ENCODE assay signal across 20 cellular contexts in the genomic region with DNA sequence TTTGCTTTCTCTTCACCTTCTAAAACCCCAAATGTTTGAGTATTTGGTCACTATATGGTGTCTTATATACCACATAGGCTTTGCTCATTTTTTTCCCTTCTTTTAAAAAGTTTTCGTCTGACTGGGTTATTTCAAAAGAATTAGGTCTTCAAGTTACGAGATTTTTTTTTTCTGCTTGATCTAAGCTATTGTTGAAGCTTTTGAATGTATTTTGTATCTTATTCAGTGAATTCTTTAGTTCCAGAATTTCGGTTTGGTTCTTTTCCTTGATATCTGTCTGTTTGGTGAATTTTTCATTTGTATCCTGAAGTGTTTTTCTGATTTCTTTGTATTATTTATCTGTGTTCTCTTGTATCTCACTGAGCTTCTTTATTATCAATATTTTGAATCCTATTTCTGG.
A peak's percentile ranks its signal among the peaks of the same experiment; 100 is the strongest.
DNase-seq lines count a peak whose midpoint lies in the region; ATAC-seq, FAIRE-seq and TF ChIP-seq lines count a peak whose summit lies in the region.
"Had no signal": no experiment of that assay in that cellular context is flagged by ENCODE, and none has a peak within 500 bp of the region (broad histone marks: within the 10 kb centered on the region; RNA-seq: fewer than 3 reads in every experiment).

No MANE protein-coding gene starts in this region.

- H3K36me3 Mint-ChIP-seq in WTC11, result peaks cover 11% of the 10 kb centered on the region

- H3K36me3 ChIP-seq in HEK293 (ENCODE audit: control insufficient read depth in 2 of 2, insufficient read depth in 1 of 2, low read length in 2 of 2), result no peaks in the 10 kb centered on the region

- POLR2A ChIA-PET in HEK293 (lab: Yijun Ruan, JAX), result no interaction called here
- POLR2A ChIA-PET in WTC11 (lab: Charles Lee), result no interaction called here

- no peaks in the 10 kb centered on the region for H3K9me3 ChIP-seq in HEK293 (ENCODE audit: control insufficient read depth, insufficient read depth, low read depth, low read length)

- H3K4me1 ChIP-seq in HEK293 (ENCODE audit: control insufficient read depth, insufficient read depth, low read length), result no peaks in the 10 kb centered on the region

- H3K4me3 ChIP-seq in HEK293 (ENCODE audit: low read depth, low read length), result no peak overlapping the region
- H3K4me3 ChIP-seq: GM12878, GM23248 had no signal

- peak; percentile 5 for FAIRE-seq in colon (lab: Jason Lieb, UNC)
- FAIRE-seq: GM12878, GM19239, H1 had no signal

- DNase-seq in KBM-7 (peak; percentile 13), OCI-M1 (lab: John Stamatoyannopoulos, UW) (peak; percentile 14), cerebellar nuclear complex (lab: John Stamatoyannopoulos, UW) (no peak), WTC11 (ENCODE audit: low spot score) (no peak), NCI-H146 (lab: John Stamatoyannopoulos, UW) (no peak)
- DNase-seq: C1 segment of cervical spinal cord; Calu3; CD4-positive, alpha-beta memory T cell; COR-L47; DMS79; EL; GDM1; GM23248; H7; HCEC 1CT had no signal

- TF ChIP-seq CTCF in HEK293 (tag by site-specific recombination; IDR thresholded peaks at IDR 0.05), result no peak
- TF ChIP-seq CTCF in WTC11 (IDR thresholded peaks at IDR 0.05), result no peak

- no peaks in the 10 kb centered on the region for H3K4me1 Mint-ChIP-seq in WTC11
- H3K4me1 Mint-ChIP-seq: CD4-positive, alpha-beta memory T cell had no signal

- peaks cover 20% of the 10 kb centered on the region for H3K9me3 Mint-ChIP-seq in WTC11

- no peaks in the 10 kb centered on the region for H3K27me3 Mint-ChIP-seq in WTC11 (ENCODE audit: low read depth)

- H3K27ac Mint-ChIP-seq in WTC11, result no peak overlapping the region

- CTCF ChIA-PET in HEK293 (lab: Yijun Ruan, JAX), result no interaction called here
- CTCF ChIA-PET in WTC11 (lab: Charles Lee), result no interaction called here

- H3K27ac ChIP-seq in HEK293 (ENCODE audit: extremely low read depth, low read depth, low read length), result no peak overlapping the region
- H3K27ac ChIP-seq: GM23248 had no signal

- no peak overlapping the region for H3K4me3 Mint-ChIP-seq in WTC11
- H3K4me3 Mint-ChIP-seq: CD4-positive, alpha-beta memory T cell had no signal

- no peak for ATAC-seq in WTC11
- ATAC-seq: GM12878 had no signal

- in situ Hi-C loops in KBM-7 (cut with MboI; ENCODE audit: low pct_unique_long_range_greater_than_20kb, low sequenced_read_pairs), result no loop called here

TF ChIP-seq in HEK293, 187 proteins besides CTCF, POLR2A, EP300 and RAD21 (continues in another document):
- TF ChIP-seq, protein P1, sequence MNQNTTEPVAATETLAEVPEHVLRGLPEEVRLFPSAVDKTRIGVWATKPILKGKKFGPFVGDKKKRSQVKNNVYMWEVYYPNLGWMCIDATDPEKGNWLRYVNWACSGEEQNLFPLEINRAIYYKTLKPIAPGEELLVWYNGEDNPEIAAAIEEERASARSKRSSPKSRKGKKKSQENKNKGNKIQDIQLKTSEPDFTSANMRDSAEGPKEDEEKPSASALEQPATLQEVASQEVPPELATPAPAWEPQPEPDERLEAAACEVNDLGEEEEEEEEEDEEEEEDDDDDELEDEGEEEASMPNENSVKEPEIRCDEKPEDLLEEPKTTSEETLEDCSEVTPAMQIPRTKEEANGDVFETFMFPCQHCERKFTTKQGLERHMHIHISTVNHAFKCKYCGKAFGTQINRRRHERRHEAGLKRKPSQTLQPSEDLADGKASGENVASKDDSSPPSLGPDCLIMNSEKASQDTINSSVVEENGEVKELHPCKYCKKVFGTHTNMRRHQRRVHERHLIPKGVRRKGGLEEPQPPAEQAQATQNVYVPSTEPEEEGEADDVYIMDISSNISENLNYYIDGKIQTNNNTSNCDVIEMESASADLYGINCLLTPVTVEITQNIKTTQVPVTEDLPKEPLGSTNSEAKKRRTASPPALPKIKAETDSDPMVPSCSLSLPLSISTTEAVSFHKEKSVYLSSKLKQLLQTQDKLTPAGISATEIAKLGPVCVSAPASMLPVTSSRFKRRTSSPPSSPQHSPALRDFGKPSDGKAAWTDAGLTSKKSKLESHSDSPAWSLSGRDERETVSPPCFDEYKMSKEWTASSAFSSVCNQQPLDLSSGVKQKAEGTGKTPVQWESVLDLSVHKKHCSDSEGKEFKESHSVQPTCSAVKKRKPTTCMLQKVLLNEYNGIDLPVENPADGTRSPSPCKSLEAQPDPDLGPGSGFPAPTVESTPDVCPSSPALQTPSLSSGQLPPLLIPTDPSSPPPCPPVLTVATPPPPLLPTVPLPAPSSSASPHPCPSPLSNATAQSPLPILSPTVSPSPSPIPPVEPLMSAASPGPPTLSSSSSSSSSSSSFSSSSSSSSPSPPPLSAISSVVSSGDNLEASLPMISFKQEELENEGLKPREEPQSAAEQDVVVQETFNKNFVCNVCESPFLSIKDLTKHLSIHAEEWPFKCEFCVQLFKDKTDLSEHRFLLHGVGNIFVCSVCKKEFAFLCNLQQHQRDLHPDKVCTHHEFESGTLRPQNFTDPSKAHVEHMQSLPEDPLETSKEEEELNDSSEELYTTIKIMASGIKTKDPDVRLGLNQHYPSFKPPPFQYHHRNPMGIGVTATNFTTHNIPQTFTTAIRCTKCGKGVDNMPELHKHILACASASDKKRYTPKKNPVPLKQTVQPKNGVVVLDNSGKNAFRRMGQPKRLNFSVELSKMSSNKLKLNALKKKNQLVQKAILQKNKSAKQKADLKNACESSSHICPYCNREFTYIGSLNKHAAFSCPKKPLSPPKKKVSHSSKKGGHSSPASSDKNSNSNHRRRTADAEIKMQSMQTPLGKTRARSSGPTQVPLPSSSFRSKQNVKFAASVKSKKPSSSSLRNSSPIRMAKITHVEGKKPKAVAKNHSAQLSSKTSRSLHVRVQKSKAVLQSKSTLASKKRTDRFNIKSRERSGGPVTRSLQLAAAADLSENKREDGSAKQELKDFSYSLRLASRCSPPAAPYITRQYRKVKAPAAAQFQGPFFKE (tag by site-specific recombination; IDR thresholded peaks at IDR 0.05; ENCODE audit: borderline replicate concordance), result no peak
- TF ChIP-seq, protein P2, sequence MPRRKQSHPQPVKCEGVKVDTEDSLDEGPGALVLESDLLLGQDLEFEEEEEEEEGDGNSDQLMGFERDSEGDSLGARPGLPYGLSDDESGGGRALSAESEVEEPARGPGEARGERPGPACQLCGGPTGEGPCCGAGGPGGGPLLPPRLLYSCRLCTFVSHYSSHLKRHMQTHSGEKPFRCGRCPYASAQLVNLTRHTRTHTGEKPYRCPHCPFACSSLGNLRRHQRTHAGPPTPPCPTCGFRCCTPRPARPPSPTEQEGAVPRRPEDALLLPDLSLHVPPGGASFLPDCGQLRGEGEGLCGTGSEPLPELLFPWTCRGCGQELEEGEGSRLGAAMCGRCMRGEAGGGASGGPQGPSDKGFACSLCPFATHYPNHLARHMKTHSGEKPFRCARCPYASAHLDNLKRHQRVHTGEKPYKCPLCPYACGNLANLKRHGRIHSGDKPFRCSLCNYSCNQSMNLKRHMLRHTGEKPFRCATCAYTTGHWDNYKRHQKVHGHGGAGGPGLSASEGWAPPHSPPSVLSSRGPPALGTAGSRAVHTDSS (tag by site-specific recombination; IDR thresholded peaks at IDR 0.05), result no peak

TF ChIP-seq in WTC11, 78 proteins besides CTCF, POLR2A, EP300 and RAD21 (continues in another document):
- TF ChIP-seq, protein P3, sequence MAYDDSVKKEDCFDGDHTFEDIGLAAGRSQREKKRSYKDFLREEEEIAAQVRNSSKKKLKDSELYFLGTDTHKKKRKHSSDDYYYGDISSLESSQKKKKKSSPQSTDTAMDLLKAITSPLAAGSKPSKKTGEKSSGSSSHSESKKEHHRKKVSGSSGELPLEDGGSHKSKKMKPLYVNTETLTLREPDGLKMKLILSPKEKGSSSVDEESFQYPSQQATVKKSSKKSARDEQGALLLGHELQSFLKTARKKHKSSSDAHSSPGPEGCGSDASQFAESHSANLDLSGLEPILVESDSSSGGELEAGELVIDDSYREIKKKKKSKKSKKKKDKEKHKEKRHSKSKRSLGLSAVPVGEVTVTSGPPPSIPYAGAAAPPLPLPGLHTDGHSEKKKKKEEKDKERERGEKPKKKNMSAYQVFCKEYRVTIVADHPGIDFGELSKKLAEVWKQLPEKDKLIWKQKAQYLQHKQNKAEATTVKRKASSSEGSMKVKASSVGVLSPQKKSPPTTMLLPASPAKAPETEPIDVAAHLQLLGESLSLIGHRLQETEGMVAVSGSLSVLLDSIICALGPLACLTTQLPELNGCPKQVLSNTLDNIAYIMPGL (CRISPR knock-in tag; IDR thresholded peaks at IDR 0.05), result no peak
- TF ChIP-seq ZBTB21 (CRISPR knock-in tag; IDR thresholded peaks at IDR 0.05; ENCODE audit: borderline replicate concordance), result no peak
- TF ChIP-seq, protein P4, sequence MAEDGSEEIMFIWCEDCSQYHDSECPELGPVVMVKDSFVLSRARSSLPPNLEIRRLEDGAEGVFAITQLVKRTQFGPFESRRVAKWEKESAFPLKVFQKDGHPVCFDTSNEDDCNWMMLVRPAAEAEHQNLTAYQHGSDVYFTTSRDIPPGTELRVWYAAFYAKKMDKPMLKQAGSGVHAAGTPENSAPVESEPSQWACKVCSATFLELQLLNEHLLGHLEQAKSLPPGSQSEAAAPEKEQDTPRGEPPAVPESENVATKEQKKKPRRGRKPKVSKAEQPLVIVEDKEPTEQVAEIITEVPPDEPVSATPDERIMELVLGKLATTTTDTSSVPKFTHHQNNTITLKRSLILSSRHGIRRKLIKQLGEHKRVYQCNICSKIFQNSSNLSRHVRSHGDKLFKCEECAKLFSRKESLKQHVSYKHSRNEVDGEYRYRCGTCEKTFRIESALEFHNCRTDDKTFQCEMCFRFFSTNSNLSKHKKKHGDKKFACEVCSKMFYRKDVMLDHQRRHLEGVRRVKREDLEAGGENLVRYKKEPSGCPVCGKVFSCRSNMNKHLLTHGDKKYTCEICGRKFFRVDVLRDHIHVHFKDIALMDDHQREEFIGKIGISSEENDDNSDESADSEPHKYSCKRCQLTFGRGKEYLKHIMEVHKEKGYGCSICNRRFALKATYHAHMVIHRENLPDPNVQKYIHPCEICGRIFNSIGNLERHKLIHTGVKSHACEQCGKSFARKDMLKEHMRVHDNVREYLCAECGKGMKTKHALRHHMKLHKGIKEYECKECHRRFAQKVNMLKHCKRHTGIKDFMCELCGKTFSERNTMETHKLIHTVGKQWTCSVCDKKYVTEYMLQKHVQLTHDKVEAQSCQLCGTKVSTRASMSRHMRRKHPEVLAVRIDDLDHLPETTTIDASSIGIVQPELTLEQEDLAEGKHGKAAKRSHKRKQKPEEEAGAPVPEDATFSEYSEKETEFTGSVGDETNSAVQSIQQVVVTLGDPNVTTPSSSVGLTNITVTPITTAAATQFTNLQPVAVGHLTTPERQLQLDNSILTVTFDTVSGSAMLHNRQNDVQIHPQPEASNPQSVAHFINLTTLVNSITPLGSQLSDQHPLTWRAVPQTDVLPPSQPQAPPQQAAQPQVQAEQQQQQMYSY (CRISPR knock-in tag; IDR thresholded peaks at IDR 0.05), result no peak

Comparison
In these comparisons a context has a peak if more than half of its experiments do, and no peak if none do; other contexts are left out.
1. DNase-seq: peak in KBM-7 (single experiment) and OCI-M1 (single experiment); none in cerebellar nuclear complex (0 of 2), WTC11 (single experiment) and NCI-H146 (single experiment).